Comparison of ENCODE assay signal across 25 cellular contexts in the genomic region with DNA sequence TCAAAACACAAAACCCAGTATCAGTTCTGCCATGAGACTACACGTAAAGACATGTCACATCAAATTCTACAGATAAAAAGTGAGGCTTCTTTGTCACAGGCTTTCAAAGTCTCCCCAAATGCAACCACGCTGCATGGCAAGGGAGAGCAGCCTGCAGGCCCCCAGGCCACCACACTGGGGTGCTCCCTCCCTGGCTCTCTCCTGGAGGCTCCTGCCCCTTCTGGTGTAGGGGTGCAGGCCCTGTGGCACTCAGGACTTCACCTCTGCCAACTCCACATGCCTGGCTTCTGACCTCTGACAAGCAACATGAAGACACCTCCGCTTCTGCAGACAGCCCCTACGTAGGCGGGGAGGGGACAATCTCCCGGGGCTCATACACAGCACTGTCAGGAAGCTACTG. TPM values are rescaled to one million over a fixed set of nuclear protein-coding genes. Genes with fewer than 3 reads are reported as not detected.
DNase-seq lines count a peak whose midpoint lies in the region; ATAC-seq and TF ChIP-seq lines count a peak whose summit lies in the region.
"Had no signal": no experiment of that assay in that cellular context is flagged by ENCODE, and none has a peak within 500 bp of the region (broad histone marks: within the 10 kb centered on the region; RNA-seq: fewer than 3 reads in every experiment).

No MANE protein-coding gene starts in this region.

- no peaks in the 10 kb centered on the region for H3K27me3 Mint-ChIP-seq in activated CD8-positive, alpha-beta T cell treated with anti-CD3 and anti-CD28 coated beads, Interleukin-2, amount 10 ng/mL, durations not matched to agents 7 days and 5 days (ENCODE audit: low read depth)
- H3K27me3 Mint-ChIP-seq in activated CD8-positive, alpha-beta T cell treated with anti-CD3 and anti-CD28 coated beads for 36 hours = no peaks in the 10 kb centered on the region
- H3K27me3 Mint-ChIP-seq in T-helper 2 cell treated with Interferon-gamma antibody and Interleukin-4, amounts not matched to agents 5 μg/mL and 100 μg/mL, for 36 hours (ENCODE audit: low read depth) = no peaks in the 10 kb centered on the region
- H3K27me3 Mint-ChIP-seq: CD8-positive, alpha-beta memory T cell; progenitor cell of endocrine pancreas had no signal

- RAD21 ChIA-PET in HCT116 (lab: Charles Lee; ENCODE audit: low non-redundant PET in 1 of 2, low total read pairs in 2 of 2, uncharacterized antibody in 2 of 2, unreplicated experiment in 2 of 2) = no interaction called here

- intact Hi-C loops in activated CD8-positive, alpha-beta T cell treated with anti-CD3 and anti-CD28 coated beads for 36 hours (cut with micrococcal nuclease) = no loop called here
- intact Hi-C loops in HCT116 (cut with micrococcal nuclease) (no loop called here), sciatic nerve (cut with DNase I) (no loop called here), aorta (cut with DNase I) (no loop called here)

- H3K4me1 Mint-ChIP-seq in activated CD8-positive, alpha-beta T cell treated with anti-CD3 and anti-CD28 coated beads, Interleukin-2, amount 10 ng/mL, durations not matched to agents 7 days and 5 days (ENCODE audit: low read depth) = peaks cover 5% of the 10 kb centered on the region
- H3K4me1 Mint-ChIP-seq in activated CD8-positive, alpha-beta T cell treated with anti-CD3 and anti-CD28 coated beads for 36 hours (ENCODE audit: low read depth) = peaks cover 2% of the 10 kb centered on the region
- no peaks in the 10 kb centered on the region for H3K4me1 Mint-ChIP-seq in T-helper 2 cell treated with Interferon-gamma antibody and Interleukin-4, amounts not matched to agents 5 μg/mL and 100 μg/mL, for 36 hours (ENCODE audit: low read depth)

- no peaks in the 10 kb centered on the region for H3K27me3 ChIP-seq in HCT116 (ENCODE audit: insufficient read depth, low read length)
- no peaks in the 10 kb centered on the region for H3K27me3 ChIP-seq in aorta (ENCODE audit: control insufficient read depth in 1 of 2, insufficient read depth in 2 of 2, low read length in 1 of 2)
- H3K27me3 ChIP-seq: heart right ventricle, SJSA1, suprapubic skin had no signal

- POLR2A ChIA-PET in activated CD8-positive, alpha-beta T cell treated with anti-CD3 and anti-CD28 coated beads, Interleukin-2, amount 10 ng/mL, durations not matched to agents 7 days and 5 days (lab: Charles Lee) = interaction anchor here (0.8 kb wide), 1 partner anchor 12 kb away, joined by 3 read pairs; no protein-coding TSS in a partner anchor
- POLR2A ChIA-PET in activated CD8-positive, alpha-beta T cell treated with anti-CD3 and anti-CD28 coated beads for 36 hours (lab: Charles Lee) = interaction anchor here (1.0 kb wide), 1 partner anchor 14 kb away, joined by 3 read pairs; no protein-coding TSS in a partner anchor
- POLR2A ChIA-PET in HCT116 (lab: Charles Lee) = no interaction called here

- H3K27ac Mint-ChIP-seq in activated CD8-positive, alpha-beta T cell treated with anti-CD3 and anti-CD28 coated beads, Interleukin-2, amount 10 ng/mL, durations not matched to agents 7 days and 5 days = no peak overlapping the region
- H3K27ac Mint-ChIP-seq in activated CD8-positive, alpha-beta T cell treated with anti-CD3 and anti-CD28 coated beads for 36 hours = no peak overlapping the region
- H3K27ac Mint-ChIP-seq in T-helper 2 cell treated with Interferon-gamma antibody and Interleukin-4, amounts not matched to agents 5 μg/mL and 100 μg/mL, for 36 hours = no peak overlapping the region
- H3K27ac Mint-ChIP-seq: CD8-positive, alpha-beta memory T cell; progenitor cell of endocrine pancreas had no signal

- no peaks in the 10 kb centered on the region; the same call in 1 of the 2 replicates for H3K79me2 ChIP-seq in HCT116 (ENCODE audit: insufficient read depth, low read length)

- no peaks in the 10 kb centered on the region for H3K9me2 ChIP-seq in HCT116 (ENCODE audit: insufficient read depth)

- no TSS peak for BruUV-seq in HCT116 (replicated peaks; lab: Mats Ljungman, UMichigan)

- DNase-seq in activated CD8-positive, alpha-beta T cell treated with anti-CD3 and anti-CD28 coated beads, Interleukin-2, amount 10 ng/mL, durations not matched to agents 7 days and 5 days = no peak
- DNase-seq in activated CD8-positive, alpha-beta T cell treated with anti-CD3 and anti-CD28 coated beads for 36 hours = no peak
- no peak for DNase-seq in HCT116 (ENCODE audit: low read depth, low spot score)
- DNase-seq in erythroblast (lab: John Stamatoyannopoulos, UW) = peak; percentile 13 to 22
- DNase-seq in sciatic nerve (ENCODE audit: low spot score) = no peak
- no peak for DNase-seq in aorta
- DNase-seq in T-helper 2 cell treated with Interferon-gamma antibody and Interleukin-4, amounts not matched to agents 5 μg/mL and 100 μg/mL, for 36 hours (ENCODE audit: low spot score) = no peak
- DNase-seq in NCI-H526 treated with DMSO at 0.1 percent for 48 hours (lab: John Stamatoyannopoulos, UW) = no peak
- DNase-seq: activated CD4-positive, CD25-positive, alpha-beta regulatory T cell treated with anti-CD3 and anti-CD28 coated beads, Interleukin-2, amount 50 U/mL, for 72 hours; activated naive CD4-positive, alpha-beta T cell treated with anti-CD3 and anti-CD28 coated beads, Interleukin-2, amount 50 U/mL, for 16 hours; amniotic stem cell; CD8-positive, alpha-beta memory T cell; effector memory CD4-positive, alpha-beta T cell; foreskin melanocyte; heart right ventricle; kidney glomerular epithelial cell; NCI-H1436 treated with DMSO at 0.1 percent for 48 hours; NCI-H2107; NCI-H774; stimulated activated CD4-positive, alpha-beta T cell treated with anti-CD3 and anti-CD28 coated beads, Interleukin-15, amount 100 ng/mL, for 24 hours; stimulated activated naive CD4-positive, alpha-beta T cell had no signal

- H3K9me3 ChIP-seq in HCT116 (ENCODE audit: control insufficient read depth in 1 of 2, insufficient read depth in 1 of 2, low read depth in 1 of 2, low read length in 2 of 2) = no peaks in the 10 kb centered on the region
- H3K9me3 ChIP-seq in aorta (ENCODE audit: control insufficient read depth, low read length) = no peaks in the 10 kb centered on the region
- H3K9me3 ChIP-seq: heart right ventricle, SJSA1, suprapubic skin had no signal

- H3K4me2 ChIP-seq in HCT116 (ENCODE audit: low read length) = no peak overlapping the region

- TF ChIP-seq RAD21 in HCT116 (IDR thresholded peaks at IDR 0.05; ENCODE audit: low read depth) = no peak

- WGBS in aorta, 2 donors = 79 to 90% methylated on average over 6 of the region's 6 CpGs

- no peaks in the 10 kb centered on the region for H3K9me3 Mint-ChIP-seq in activated CD8-positive, alpha-beta T cell treated with anti-CD3 and anti-CD28 coated beads, Interleukin-2, amount 10 ng/mL, durations not matched to agents 7 days and 5 days (ENCODE audit: insufficient read depth)
- H3K9me3 Mint-ChIP-seq in activated CD8-positive, alpha-beta T cell treated with anti-CD3 and anti-CD28 coated beads for 36 hours = no peaks in the 10 kb centered on the region
- H3K9me3 Mint-ChIP-seq in T-helper 2 cell treated with Interferon-gamma antibody and Interleukin-4, amounts not matched to agents 5 μg/mL and 100 μg/mL, for 36 hours = no peaks in the 10 kb centered on the region
- H3K9me3 Mint-ChIP-seq: CD8-positive, alpha-beta memory T cell had no signal

- TF ChIP-seq POLR2A in HCT116 (IDR thresholded peaks at IDR 0.05; ENCODE audit: borderline replicate concordance, extremely low read depth, insufficient read depth, insufficient read length) = no peak
- no peak for TF ChIP-seq POLR2A in erythroblast (IDR thresholded peaks at IDR 0.05; ENCODE audit: low read length)

- TF ChIP-seq CTCF in activated CD8-positive, alpha-beta T cell treated with anti-CD3 and anti-CD28 coated beads for 36 hours (IDR thresholded peaks at IDR 0.05) = no peak
- TF ChIP-seq CTCF in HCT116 (IDR thresholded peaks at IDR 0.05 in 2 of 3, conservative IDR thresholded peaks at IDR 0.05 in 1 of 3; ENCODE audit: borderline replicate concordance in 1 of 3, insufficient read depth in 1 of 3, low read depth in 2 of 3, low read length in 2 of 3) = no peak

- peak; percentile 34 for ATAC-seq in activated CD8-positive, alpha-beta T cell treated with anti-CD3 and anti-CD28 coated beads, Interleukin-2, amount 10 ng/mL, durations not matched to agents 7 days and 5 days
- no peak for ATAC-seq in activated CD8-positive, alpha-beta T cell treated with anti-CD3 and anti-CD28 coated beads for 36 hours
- ATAC-seq in HCT116 (peak; percentile 53; the same call in 1 of the 2 replicates), sciatic nerve (peak; percentile 11), aorta (ENCODE audit: low FRiP score) (no peak)
- ATAC-seq: esophagus mucosa, heart right ventricle had no signal

- CTCF ChIA-PET in activated CD8-positive, alpha-beta T cell treated with anti-CD3 and anti-CD28 coated beads, Interleukin-2, amount 10 ng/mL, durations not matched to agents 7 days and 5 days (lab: Charles Lee) = no interaction called here
- CTCF ChIA-PET in activated CD8-positive, alpha-beta T cell treated with anti-CD3 and anti-CD28 coated beads for 36 hours (lab: Charles Lee) = no interaction called here
- CTCF ChIA-PET in HCT116 (lab: Charles Lee) = no interaction called here

- H2AFZ ChIP-seq in HCT116 (ENCODE audit: low read depth, low read length, poor library complexity, severe bottlenecking) = no peak overlapping the region

- peaks cover 61% of the 10 kb centered on the region for H3K36me3 Mint-ChIP-seq in activated CD8-positive, alpha-beta T cell treated with anti-CD3 and anti-CD28 coated beads, Interleukin-2, amount 10 ng/mL, durations not matched to agents 7 days and 5 days (ENCODE audit: low read depth)
- peaks cover 43% of the 10 kb centered on the region for H3K36me3 Mint-ChIP-seq in activated CD8-positive, alpha-beta T cell treated with anti-CD3 and anti-CD28 coated beads for 36 hours (ENCODE audit: low read depth)
- peaks cover 47% of the 10 kb centered on the region for H3K36me3 Mint-ChIP-seq in T-helper 2 cell treated with Interferon-gamma antibody and Interleukin-4, amounts not matched to agents 5 μg/mL and 100 μg/mL, for 36 hours (ENCODE audit: low read depth)

- H3K36me3 ChIP-seq in HCT116 (ENCODE audit: control insufficient read depth in 1 of 2, insufficient read depth in 2 of 2, low read length in 2 of 2) = peaks cover 9 to 56% of the 10 kb centered on the region in 2 experiments
- H3K36me3 ChIP-seq in aorta (ENCODE audit: control insufficient read depth in 1 of 2, insufficient read depth in 2 of 2, low read length in 1 of 2) = peaks cover 5 to 11% of the 10 kb centered on the region in 2 donors

- no peak overlapping the region for H3K4me3 ChIP-seq in HCT116 (replicated peaks in 1 of 2; ENCODE audit: low read depth in 1 of 2, low read length in 2 of 2)
- no peak overlapping the region for H3K4me3 ChIP-seq in aorta (ENCODE audit: low read length in 2 of 2)
- H3K4me3 ChIP-seq: heart right ventricle, SJSA1, suprapubic skin had no signal

- no peak overlapping the region for H3K4me3 Mint-ChIP-seq in activated CD8-positive, alpha-beta T cell treated with anti-CD3 and anti-CD28 coated beads, Interleukin-2, amount 10 ng/mL, durations not matched to agents 7 days and 5 days
- H3K4me3 Mint-ChIP-seq in activated CD8-positive, alpha-beta T cell treated with anti-CD3 and anti-CD28 coated beads for 36 hours = no peak overlapping the region
- no peak overlapping the region for H3K4me3 Mint-ChIP-seq in T-helper 2 cell treated with Interferon-gamma antibody and Interleukin-4, amounts not matched to agents 5 μg/mL and 100 μg/mL, for 36 hours
- H3K4me3 Mint-ChIP-seq: CD8-positive, alpha-beta memory T cell had no signal

- no peaks in the 10 kb centered on the region for H4K20me1 ChIP-seq in HCT116 (ENCODE audit: insufficient read depth)

- H3K9ac ChIP-seq in HCT116 (ENCODE audit: low read length) = no peak overlapping the region

- H3K4me1 ChIP-seq in HCT116 (ENCODE audit: control insufficient read depth in 1 of 2, insufficient read depth in 2 of 2, low read length in 2 of 2) (no peaks in the 10 kb centered on the region), aorta (ENCODE audit: control insufficient read depth in 1 of 2, insufficient read depth in 2 of 2, low read length in 2 of 2) (no peaks in the 10 kb centered on the region)
- H3K4me1 ChIP-seq: SJSA1 had no signal

- H3K27ac ChIP-seq in HCT116 (ENCODE audit: low read depth, low read length) (no peak overlapping the region), aorta (ENCODE audit: low read depth in 1 of 2, low read length in 2 of 2) (no peak overlapping the region)
- H3K27ac ChIP-seq: heart right ventricle, SJSA1, suprapubic skin had no signal

RNA-seq across cellular contexts. Expression of a gene that starts 14.3 kb away (rescaled TPM):
- total RNA-seq in activated CD8-positive, alpha-beta T cell treated with anti-CD3 and anti-CD28 coated beads, Interleukin-2, amount 10 ng/mL, durations not matched to agents 7 days and 5 days = 10 to 100 TPM; 47.4 to 48.0 TPM
- total RNA-seq in activated CD8-positive, alpha-beta T cell treated with anti-CD3 and anti-CD28 coated beads for 36 hours = 10 to 100 TPM; 47.6 to 48.2 TPM
- 50.6 TPM for total RNA-seq in HCT116 (2021; ENCODE audit: unreplicated experiment)
- 16.5 and 18.4 TPM in 2 replicates for polyA plus RNA-seq in HCT116 (2012)
- total RNA-seq in sciatic nerve = 51.9 TPM
- 10 to 100 TPM; 35.3 to 48.1 TPM for total RNA-seq in aorta
- polyA plus RNA-seq in aorta = 10 to 100 TPM in 1 of 2 donors, 1 to 10 TPM in 1; 7.5 to 22.2 TPM

RNA-seq across cellular contexts. Expression of a gene that starts 32.9 kb away (rescaled TPM):
- 100 to 1,000 TPM; 102 to 108 TPM for total RNA-seq in activated CD8-positive, alpha-beta T cell treated with anti-CD3 and anti-CD28 coated beads, Interleukin-2, amount 10 ng/mL, durations not matched to agents 7 days and 5 days
- 10 to 100 TPM; 94.3 to 99.6 TPM for total RNA-seq in activated CD8-positive, alpha-beta T cell treated with anti-CD3 and anti-CD28 coated beads for 36 hours
- 52.9 TPM for total RNA-seq in HCT116 (2021; ENCODE audit: unreplicated experiment)
- polyA plus RNA-seq in HCT116 (2012) = 22.3 and 30.2 TPM in 2 replicates
- 110 TPM for total RNA-seq in sciatic nerve
- total RNA-seq in aorta = 100 to 1,000 TPM; 123 to 126 TPM
- 10 to 100 TPM; 12.3 to 50.6 TPM for polyA plus RNA-seq in aorta

RNA-seq across cellular contexts. Expression of a gene that starts 53.5 kb away (rescaled TPM):
- 10 to 100 TPM; 83.8 to 86.7 TPM for total RNA-seq in activated CD8-positive, alpha-beta T cell treated with anti-CD3 and anti-CD28 coated beads, Interleukin-2, amount 10 ng/mL, durations not matched to agents 7 days and 5 days
- total RNA-seq in activated CD8-positive, alpha-beta T cell treated with anti-CD3 and anti-CD28 coated beads for 36 hours = 10 to 100 TPM; 83.1 to 88.8 TPM
- 106 TPM for total RNA-seq in HCT116 (2021; ENCODE audit: unreplicated experiment)
- polyA plus RNA-seq in HCT116 (2012) = 84.8 and 106 TPM in 2 replicates
- 109 TPM for total RNA-seq in sciatic nerve
- total RNA-seq in aorta = 100 to 1,000 TPM in 1 of 2 donors, 10 to 100 TPM in 1; 70.8 to 106 TPM
- polyA plus RNA-seq in aorta = 100 to 1,000 TPM in 1 of 2 donors, 10 to 100 TPM in 1; 34.7 to 243 TPM

Comparison
In these comparisons a context has a peak if more than half of its experiments do, and no peak if none do; other contexts are left out.
1. ATAC-seq: peak in activated CD8-positive, alpha-beta T cell treated with anti-CD3 and anti-CD28 coated beads, Interleukin-2, amount 10 ng/mL, durations not matched to agents 7 days and 5 days (single experiment), HCT116 (single experiment) and sciatic nerve (single experiment); none in activated CD8-positive, alpha-beta T cell treated with anti-CD3 and anti-CD28 coated beads for 36 hours (single experiment) and aorta (single experiment).
2. DNase-seq: peak in erythroblast (2 of 2); none in activated CD8-positive, alpha-beta T cell treated with anti-CD3 and anti-CD28 coated beads, Interleukin-2, amount 10 ng/mL, durations not matched to agents 7 days and 5 days (single experiment), activated CD8-positive, alpha-beta T cell treated with anti-CD3 and anti-CD28 coated beads for 36 hours (single experiment), HCT116 (single experiment), sciatic nerve (single experiment), aorta (0 of 2), T-helper 2 cell treated with Interferon-gamma antibody and Interleukin-4, amounts not matched to agents 5 μg/mL and 100 μg/mL, for 36 hours (single experiment) and NCI-H526 treated with DMSO at 0.1 percent for 48 hours (single experiment).